17 cellular contexts compared by ENCODE assay signal in the genomic region with DNA sequence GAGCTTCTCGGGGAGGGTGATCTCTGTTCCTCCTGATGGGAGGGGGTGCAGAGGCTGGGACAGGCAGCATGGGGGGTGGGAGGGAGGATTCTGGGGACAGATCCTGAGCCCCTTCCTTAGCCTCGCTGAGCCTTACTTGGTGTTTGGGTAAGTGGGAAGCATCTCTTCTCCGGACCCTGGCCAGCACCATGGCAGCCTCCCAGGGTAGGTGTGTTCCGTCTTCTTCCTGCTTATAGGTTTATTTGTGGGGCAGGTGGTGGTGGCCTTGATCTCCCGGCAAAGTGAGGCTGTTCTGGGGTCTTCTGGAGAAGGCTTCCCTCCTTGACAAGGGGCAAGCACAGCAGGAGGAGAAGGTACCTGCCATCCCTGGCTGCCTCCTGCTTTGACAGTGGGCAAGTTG.
DNase-seq lines count a peak whose midpoint lies in the region; ATAC-seq and TF ChIP-seq lines count a peak whose summit lies in the region.
"Had no signal": no experiment of that assay in that cellular context is flagged by ENCODE, and none has a peak within 500 bp of the region (broad histone marks: within the 10 kb centered on the region; RNA-seq: fewer than 3 reads in every experiment).

No MANE protein-coding gene starts in this region.

- intact Hi-C loops in cardiac septum (cut with DNase I), result no loop called here
- intact Hi-C loops in left cardiac atrium (cut with DNase I), result no loop called here

- H3K27ac Mint-ChIP-seq in type B pancreatic cell, result no peak overlapping the region
- H3K27ac Mint-ChIP-seq: B cell; CD8-positive, alpha-beta T cell had no signal

- no peak overlapping the region for H3K27ac ChIP-seq in coronary artery
- H3K27ac ChIP-seq: BLaER1 treated with 17β-estradiol and CSF1 and Interleukin-3, amounts not matched to agents 10 nM and 100 nM; GM23248 had no signal

- H3K4me3 Mint-ChIP-seq in type B pancreatic cell, result no peak overlapping the region
- H3K4me3 Mint-ChIP-seq: B cell; CD8-positive, alpha-beta T cell had no signal

- H3K27me3 Mint-ChIP-seq in type B pancreatic cell, result peaks cover 27% of the 10 kb centered on the region

- no peak for ATAC-seq in left cardiac atrium
- ATAC-seq: CD8-positive, alpha-beta T cell had no signal

- no peaks in the 10 kb centered on the region for H3K9me3 Mint-ChIP-seq in type B pancreatic cell

- TF ChIP-seq CTCF in coronary artery (IDR thresholded peaks at IDR 0.05) (no peak), type B pancreatic cell (conservative IDR thresholded peaks at IDR 0.05) (no peak)

- H3K36me3 Mint-ChIP-seq in type B pancreatic cell, result no peaks in the 10 kb centered on the region
- H3K36me3 Mint-ChIP-seq: CD8-positive, alpha-beta T cell had no signal

- H3K4me3 ChIP-seq in coronary artery, result no peak overlapping the region
- H3K4me3 ChIP-seq: BLaER1 treated with 17β-estradiol and CSF1 and Interleukin-3, amounts not matched to agents 10 nM and 100 nM; GM23248; HAP-1 had no signal

- H3K4me1 Mint-ChIP-seq in type B pancreatic cell (ENCODE audit: unreplicated experiment), result peaks cover 8% of the 10 kb centered on the region
- H3K4me1 Mint-ChIP-seq: B cell had no signal

- DNase-seq in activated CD8-positive, alpha-beta memory T cell treated with anti-CD3 and anti-CD28 coated beads for 24 hours, result peak; percentile 40
- DNase-seq in activated CD8-positive, alpha-beta memory T cell treated with anti-CD3 and anti-CD28 coated beads, Interleukin-2, amount 50 U/mL, for 4 hours, result no peak
- DNase-seq in cardiac septum (ENCODE audit: low spot score) (peak; percentile 14), left cardiac atrium (no peak), coronary artery (ENCODE audit: low spot score) (peak; percentile 36), type B pancreatic cell (ENCODE audit: extremely low spot score, unreplicated experiment) (peak; percentile 53), hepatic stellate cell (ENCODE audit: low spot score) (no peak), NOMO-1 treated with DMSO at 0.1 percent for 48 hours (lab: John Stamatoyannopoulos, UW; ENCODE audit: unreplicated experiment) (no peak)
- DNase-seq: COR-L47, DMS 273 treated with DMSO at 0.1 percent for 48 hours, DMS53, GDM1, GM23248 had no signal

Comparison
In these comparisons a context has a peak if more than half of its experiments do, and no peak if none do; other contexts are left out.
1. DNase-seq: peak in activated CD8-positive, alpha-beta memory T cell treated with anti-CD3 and anti-CD28 coated beads for 24 hours (single experiment), cardiac septum (single experiment), coronary artery (single experiment) and type B pancreatic cell (single experiment); none in activated CD8-positive, alpha-beta memory T cell treated with anti-CD3 and anti-CD28 coated beads, Interleukin-2, amount 50 U/mL, for 4 hours (single experiment), left cardiac atrium (single experiment), hepatic stellate cell (single experiment) and NOMO-1 treated with DMSO at 0.1 percent for 48 hours (single experiment).